Comparison of ENCODE assay signal across 11 cellular contexts in genomic region chr4:77145806-77146425, GRCh38. TPM values are rescaled to one million over a fixed set of nuclear protein-coding genes. Genes with fewer than 3 reads are reported as not detected.
DNase-seq lines count a peak whose midpoint lies in the region; ATAC-seq and TF ChIP-seq lines count a peak whose summit lies in the region.
"Had no signal": no experiment of that assay in that cellular context is flagged by ENCODE, and none has a peak within 500 bp of the region (broad histone marks: within the 10 kb centered on the region; RNA-seq: fewer than 3 reads in every experiment).

No MANE protein-coding gene starts in this region.

- TF ChIP-seq CTCF in natural killer cell (IDR thresholded peaks at IDR 0.05): no peak

- H3K27ac Mint-ChIP-seq in CD4-positive, CD25-positive, alpha-beta regulatory T cell: peak overlapping the region; percentile 85 to 97 (median 90)
- no peak overlapping the region for H3K27ac Mint-ChIP-seq in activated T-helper 17 cell treated with anti-CD3 and anti-CD28 coated beads, Interleukin-2, amount 50 U/mL, for 72 hours
- peak overlapping the region; percentile 47 to 52 for H3K27ac Mint-ChIP-seq in natural killer cell
- no peak overlapping the region for H3K27ac Mint-ChIP-seq in activated naive CD4-positive, alpha-beta T cell treated with anti-CD3 and anti-CD28 coated beads for 36 hours

- CTCF ChIA-PET in activated naive CD4-positive, alpha-beta T cell treated with anti-CD3 and anti-CD28 coated beads for 36 hours (lab: Charles Lee): interaction anchor here (2.6 kb wide), 1 partner anchor 58 kb away, joined by 8 read pairs; no protein-coding TSS in a partner anchor

- H3K4me3 Mint-ChIP-seq in CD4-positive, CD25-positive, alpha-beta regulatory T cell: peak overlapping the region; percentile 8 to 59 (median 32)
- H3K4me3 Mint-ChIP-seq in activated T-helper 17 cell treated with anti-CD3 and anti-CD28 coated beads, Interleukin-2, amount 50 U/mL, for 72 hours: peak overlapping the region; percentile 13
- H3K4me3 Mint-ChIP-seq in natural killer cell: peak overlapping the region; percentile 52
- no peak overlapping the region for H3K4me3 Mint-ChIP-seq in activated naive CD4-positive, alpha-beta T cell treated with anti-CD3 and anti-CD28 coated beads for 36 hours
- H3K4me3 Mint-ChIP-seq: neural crest cell had no signal

- intact Hi-C loops in natural killer cell (cut with micrococcal nuclease): no loop called here
- intact Hi-C loops in activated naive CD4-positive, alpha-beta T cell treated with anti-CD3 and anti-CD28 coated beads for 36 hours (cut with micrococcal nuclease): no loop called here

- H3K4me3 ChIP-seq in CD4-positive, CD25-positive, alpha-beta regulatory T cell (ENCODE audit: low read depth, low read length): peak overlapping the region; percentile 43

- no peaks in the 10 kb centered on the region for H3K9me3 ChIP-seq in CD4-positive, CD25-positive, alpha-beta regulatory T cell (ENCODE audit: control insufficient read depth in 2 of 2, low read length in 2 of 2)

- H3K9me3 Mint-ChIP-seq in CD4-positive, CD25-positive, alpha-beta regulatory T cell: no peaks in the 10 kb centered on the region
- H3K9me3 Mint-ChIP-seq in activated T-helper 17 cell treated with anti-CD3 and anti-CD28 coated beads, Interleukin-2, amount 50 U/mL, for 72 hours: no peaks in the 10 kb centered on the region
- H3K9me3 Mint-ChIP-seq in natural killer cell: no peaks in the 10 kb centered on the region
- H3K9me3 Mint-ChIP-seq in activated naive CD4-positive, alpha-beta T cell treated with anti-CD3 and anti-CD28 coated beads for 36 hours: no peaks in the 10 kb centered on the region
- H3K9me3 Mint-ChIP-seq: neural crest cell had no signal

- peak in 1 of 3 donors; percentile 51 for DNase-seq in CD4-positive, CD25-positive, alpha-beta regulatory T cell
- DNase-seq in natural killer cell (no peak), KBM-7 (no peak), NCI-H1092 (lab: John Stamatoyannopoulos, UW) (no peak), DMS114 treated with DMSO at 0.1 percent for 48 hours (lab: John Stamatoyannopoulos, UW; ENCODE audit: unreplicated experiment) (no peak)
- DNase-seq in activated naive CD4-positive, alpha-beta T cell treated with anti-CD3 and anti-CD28 coated beads for 36 hours: no peak
- DNase-seq: caudate nucleus, hypothalamus had no signal

- H3K4me1 Mint-ChIP-seq in CD4-positive, CD25-positive, alpha-beta regulatory T cell: peaks cover 19 to 47% (median 26%) of the 10 kb centered on the region in 4 donors
- H3K4me1 Mint-ChIP-seq in activated T-helper 17 cell treated with anti-CD3 and anti-CD28 coated beads, Interleukin-2, amount 50 U/mL, for 72 hours: no peaks in the 10 kb centered on the region
- peaks cover 16 to 17% of the 10 kb centered on the region in 2 donors for H3K4me1 Mint-ChIP-seq in natural killer cell
- H3K4me1 Mint-ChIP-seq in activated naive CD4-positive, alpha-beta T cell treated with anti-CD3 and anti-CD28 coated beads for 36 hours (ENCODE audit: low read depth): peaks cover 16% of the 10 kb centered on the region

- ATAC-seq in CD4-positive, CD25-positive, alpha-beta regulatory T cell (ENCODE audit: low read depth in 2 of 2): peak; percentile 39 to 48
- ATAC-seq in HG03432 (IDR thresholded peaks at IDR 0.05; ENCODE audit: unreplicated experiment) (peak; percentile 55), natural killer cell (peak; percentile 40 to 46 (median 41))
- ATAC-seq in activated T-helper 17 cell treated with anti-CD3 and anti-CD28 coated beads, Interleukin-2, amount 50 U/mL, for 72 hours (replicated peaks): no peak

- peak overlapping the region; percentile 63 for H3K27ac ChIP-seq in CD4-positive, CD25-positive, alpha-beta regulatory T cell (ENCODE audit: insufficient read depth, low read length, poor library complexity, severe bottlenecking)

- no peaks in the 10 kb centered on the region for H3K36me3 Mint-ChIP-seq in CD4-positive, CD25-positive, alpha-beta regulatory T cell
- no peaks in the 10 kb centered on the region for H3K36me3 Mint-ChIP-seq in activated T-helper 17 cell treated with anti-CD3 and anti-CD28 coated beads, Interleukin-2, amount 50 U/mL, for 72 hours (ENCODE audit: low read depth)
- no peaks in the 10 kb centered on the region for H3K36me3 Mint-ChIP-seq in natural killer cell
- H3K36me3 Mint-ChIP-seq in activated naive CD4-positive, alpha-beta T cell treated with anti-CD3 and anti-CD28 coated beads for 36 hours (ENCODE audit: low read depth): no peaks in the 10 kb centered on the region

- H3K4me1 ChIP-seq in CD4-positive, CD25-positive, alpha-beta regulatory T cell (ENCODE audit: control insufficient read depth, insufficient read depth, low read length, poor library complexity, severe bottlenecking): peaks cover 25% of the 10 kb centered on the region

- in situ Hi-C loops in KBM-7 (cut with MboI; ENCODE audit: low pct_unique_long_range_greater_than_20kb, low sequenced_read_pairs): no loop called here

- no peaks in the 10 kb centered on the region for H3K36me3 ChIP-seq in CD4-positive, CD25-positive, alpha-beta regulatory T cell (ENCODE audit: control insufficient read depth, insufficient read depth, low read length)

- no peaks in the 10 kb centered on the region for H3K27me3 Mint-ChIP-seq in CD4-positive, CD25-positive, alpha-beta regulatory T cell
- H3K27me3 Mint-ChIP-seq in activated T-helper 17 cell treated with anti-CD3 and anti-CD28 coated beads, Interleukin-2, amount 50 U/mL, for 72 hours: peaks cover 3% of the 10 kb centered on the region
- H3K27me3 Mint-ChIP-seq in natural killer cell (ENCODE audit: low read depth in 2 of 2): no peaks in the 10 kb centered on the region
- no peaks in the 10 kb centered on the region for H3K27me3 Mint-ChIP-seq in activated naive CD4-positive, alpha-beta T cell treated with anti-CD3 and anti-CD28 coated beads for 36 hours (ENCODE audit: low read depth)

- no peaks in the 10 kb centered on the region for H3K27me3 ChIP-seq in CD4-positive, CD25-positive, alpha-beta regulatory T cell (ENCODE audit: control insufficient read depth, insufficient read depth, low read length)

RNA-seq across cellular contexts. Expression of gene CCNG2, which starts 11.1 kb away (rescaled TPM):
- total RNA-seq in CD4-positive, CD25-positive, alpha-beta regulatory T cell: 80.6 TPM
- polyA plus RNA-seq in CD4-positive, CD25-positive, alpha-beta regulatory T cell: 10 to 100 TPM; 35.0 to 45.0 (median 38.7) TPM
- total RNA-seq in activated T-helper 17 cell treated with anti-CD3 and anti-CD28 coated beads, Interleukin-2, amount 50 U/mL, for 72 hours: 100 to 1,000 TPM in 1 of 2 donors, 10 to 100 TPM in 1; 25.6 to 130 TPM
- total RNA-seq in natural killer cell: 10 to 100 TPM; 35.5 to 91.5 (median 40.6) TPM
- 10 to 100 TPM; 21.6 to 22.5 TPM for total RNA-seq in activated naive CD4-positive, alpha-beta T cell treated with anti-CD3 and anti-CD28 coated beads for 36 hours

Comparison
In these comparisons a context has a peak if more than half of its experiments do, and no peak if none do; other contexts are left out.
1. H3K27ac Mint-ChIP-seq: peak in CD4-positive, CD25-positive, alpha-beta regulatory T cell (3 of 3) and natural killer cell (2 of 2); none in activated T-helper 17 cell treated with anti-CD3 and anti-CD28 coated beads, Interleukin-2, amount 50 U/mL, for 72 hours (single experiment) and activated naive CD4-positive, alpha-beta T cell treated with anti-CD3 and anti-CD28 coated beads for 36 hours (single experiment).